17 cellular contexts compared by ENCODE assay signal in the genomic region with DNA sequence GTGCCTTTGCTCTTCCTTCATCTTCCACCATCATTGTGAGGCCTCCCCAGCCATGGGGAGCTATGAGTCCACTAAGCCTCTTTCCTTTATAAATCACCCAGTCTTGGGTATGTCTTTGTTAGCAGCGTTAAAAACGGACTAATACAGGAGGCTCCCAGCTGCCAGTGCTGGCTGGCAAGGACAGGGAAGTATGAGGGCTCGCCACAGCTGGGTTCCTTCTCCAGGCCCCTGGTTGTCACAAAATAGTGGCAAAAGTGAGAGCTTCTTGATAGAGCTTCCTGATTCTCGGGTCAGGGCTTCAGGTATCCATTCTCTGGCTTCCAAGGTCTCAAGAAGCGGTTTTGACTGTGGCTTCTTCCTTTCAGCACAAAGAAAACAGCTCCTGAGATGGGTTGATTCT.
"Had no signal": no experiment of that assay in that cellular context is flagged by ENCODE, and none has a peak within 500 bp of the region (broad histone marks: within the 10 kb centered on the region; RNA-seq: fewer than 3 reads in every experiment).

No MANE protein-coding gene starts in this region.

- H3K27me3 ChIP-seq: gastrocnemius medialis, suprapubic skin, tibial artery had no signal

- H3K27me3 Mint-ChIP-seq: activated CD4-positive, alpha-beta T cell treated with anti-CD3 and anti-CD28 coated beads, Interleukin-2, amount 10 ng/mL, durations not matched to agents 7 days and 5 days; activated naive CD8-positive, alpha-beta T cell had no signal

- H3K9me3 ChIP-seq: gastrocnemius medialis, suprapubic skin, tibial artery had no signal

- H3K36me3 ChIP-seq: gastrocnemius medialis, suprapubic skin, tibial artery had no signal

- H3K9me3 Mint-ChIP-seq: activated CD4-positive, alpha-beta memory T cell treated with anti-CD3 and anti-CD28 coated beads, Interleukin-2, amount 10 ng/mL, durations not matched to agents 7 days and 5 days; central memory CD8-positive, alpha-beta T cell; neural crest cell had no signal

- ATAC-seq: gastrocnemius medialis, right cardiac atrium had no signal

- H3K27ac ChIP-seq: gastrocnemius medialis, suprapubic skin, tibial artery, VCaP had no signal

- H3K27ac Mint-ChIP-seq: activated CD4-positive, alpha-beta memory T cell treated with anti-CD3 and anti-CD28 coated beads, Interleukin-2, amount 10 ng/mL, durations not matched to agents 7 days and 5 days; activated CD4-positive, alpha-beta T cell treated with anti-CD3 and anti-CD28 coated beads, Interleukin-2, amount 10 ng/mL, durations not matched to agents 7 days and 5 days; activated naive CD8-positive, alpha-beta T cell had no signal

- H3K4me3 ChIP-seq: gastrocnemius medialis, suprapubic skin, tibial artery had no signal

- H3K4me3 Mint-ChIP-seq: activated CD4-positive, alpha-beta memory T cell treated with anti-CD3 and anti-CD28 coated beads, Interleukin-2, amount 10 ng/mL, durations not matched to agents 7 days and 5 days; activated CD4-positive, alpha-beta T cell treated with anti-CD3 and anti-CD28 coated beads, Interleukin-2, amount 10 ng/mL, durations not matched to agents 7 days and 5 days; central memory CD8-positive, alpha-beta T cell; neural crest cell had no signal

- DNase-seq: activated CD4-positive, alpha-beta memory T cell treated with anti-CD3 and anti-CD28 coated beads, Interleukin-2, amount 10 ng/mL, durations not matched to agents 7 days and 5 days; activated CD4-positive, alpha-beta T cell treated with anti-CD3 and anti-CD28 coated beads, Interleukin-2, amount 10 ng/mL, durations not matched to agents 7 days and 5 days; activated naive CD4-positive, alpha-beta T cell; anterior cingulate cortex; effector CD8-positive, alpha-beta T cell; gastrocnemius medialis; glutamatergic neuron; mammary epithelial cell; right cardiac atrium; stimulated activated naive CD4-positive, alpha-beta T cell; T-helper 9 cell; tibial artery had no signal
